8 cellular contexts compared by ENCODE assay signal in the genomic region with DNA sequence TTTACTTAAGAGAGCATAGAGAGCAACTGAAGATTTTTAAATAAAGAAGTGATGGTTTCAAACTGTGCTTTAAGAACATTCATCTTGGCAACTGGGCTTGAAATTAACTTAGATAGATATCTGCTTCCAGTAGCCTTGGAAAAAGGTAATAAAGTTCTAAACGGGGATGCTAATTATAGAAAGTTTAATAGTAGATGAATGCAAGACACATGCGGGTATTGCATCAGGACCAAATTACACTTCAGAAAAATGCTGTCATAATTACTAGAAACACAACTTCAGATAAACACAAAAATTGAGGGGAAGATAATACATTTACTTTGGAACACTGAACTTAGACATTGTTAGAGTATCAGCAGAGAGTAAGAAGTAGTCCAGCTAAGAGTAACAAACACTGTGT.
"Had no signal": no experiment of that assay in that cellular context is flagged by ENCODE, and none has a peak within 500 bp of the region (broad histone marks: within the 10 kb centered on the region; RNA-seq: fewer than 3 reads in every experiment).

No MANE protein-coding gene starts in this region.

- H3K4me3 ChIP-seq: GM12878 had no signal

- FAIRE-seq: G401.6, GM12878, GM12891, GM12892, GM18507, GM19239 had no signal

- ATAC-seq: GM12878 had no signal

- DNase-seq: GDM1, GF-D8 had no signal
